ENCODE assay signal across 1 cellular context in genomic region chr1:40690919-40691537, GRCh38.
TF ChIP-seq lines count a peak whose summit lies in the region.

No MANE protein-coding gene starts in this region.

TF ChIP-seq in HCT116, 20 proteins besides CTCF, POLR2A, EP300 and RAD21 (continued from another document):
- TF ChIP-seq POLR2AphosphoS5 (IDR thresholded peaks at IDR 0.05; ENCODE audit: low read depth, low read length) (no peak), EZH2phosphoT487 (IDR thresholded peaks at IDR 0.05; ENCODE audit: borderline replicate concordance) (no peak), CBX3 (IDR thresholded peaks at IDR 0.05; ENCODE audit: low read depth) (no peak), YY1 (IDR thresholded peaks at IDR 0.05; ENCODE audit: extremely low read depth, insufficient replicate concordance, low read depth, low read length) (no peak), SRF (IDR thresholded peaks at IDR 0.05; ENCODE audit: low read depth) (no peak), SP1 (IDR thresholded peaks at IDR 0.05; ENCODE audit: low read depth) (no peak), ZNF274 (IDR thresholded peaks at IDR 0.05; ENCODE audit: low read depth, low read length) (no peak)
